Comparison of ENCODE assay signal across 18 cellular contexts in the genomic region with DNA sequence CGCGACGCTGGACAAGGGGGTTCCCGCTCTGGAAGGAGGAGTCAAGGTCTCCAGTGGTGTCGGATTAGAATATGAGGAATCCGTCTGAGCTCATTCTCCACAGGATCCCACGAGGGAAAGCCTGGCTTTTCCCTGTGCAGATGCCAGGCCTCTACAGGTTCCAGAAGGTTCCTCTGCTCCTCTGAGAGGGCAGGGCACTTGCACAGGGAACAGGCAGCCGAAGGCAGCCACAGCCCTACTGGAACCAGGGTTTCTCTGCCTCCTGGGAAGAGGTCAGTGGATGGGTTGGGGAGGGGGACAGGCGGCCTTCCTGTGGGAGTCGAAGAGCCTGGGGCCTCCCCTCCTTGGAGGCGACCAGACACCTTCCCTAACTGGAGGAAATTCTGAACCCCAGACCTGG. TPM values are rescaled to one million over a fixed set of nuclear protein-coding genes. Genes with fewer than 3 reads are reported as not detected.
DNase-seq lines count a peak whose midpoint lies in the region; TF ChIP-seq lines count a peak whose summit lies in the region.
"Had no signal": no experiment of that assay in that cellular context is flagged by ENCODE, and none has a peak within 500 bp of the region (broad histone marks: within the 10 kb centered on the region; RNA-seq: fewer than 3 reads in every experiment).

No MANE protein-coding gene starts in this region.

- WGBS in spleen, 5 donors, result 70 to 86% (median 82%) methylated on average over 10 to 11 of the region's 11 CpGs

- peaks cover 15 to 24% of the 10 kb centered on the region in 2 donors for H3K4me1 ChIP-seq in duodenal mucosa (ENCODE audit: control insufficient read depth in 1 of 2, insufficient read depth in 2 of 2, low read length in 2 of 2)
- H3K4me1 ChIP-seq in osteoblast (ENCODE audit: insufficient read depth, low read length), result no peaks in the 10 kb centered on the region
- H3K4me1 ChIP-seq in spleen, result peaks cover 0 to 5% (median 0%) of the 10 kb centered on the region in 6 donors
- H3K4me1 ChIP-seq: BE2C, SJSA1 had no signal

- no peaks in the 10 kb centered on the region for H3K9me3 ChIP-seq in duodenal mucosa (ENCODE audit: control insufficient read depth in 1 of 2, low read length in 2 of 2)
- H3K9me3 ChIP-seq in osteoblast (ENCODE audit: low read depth, low read length), result no peaks in the 10 kb centered on the region
- no peaks in the 10 kb centered on the region for H3K9me3 ChIP-seq in spleen
- H3K9me3 ChIP-seq: BE2C, SJSA1 had no signal

- no peak overlapping the region for H3K4me2 ChIP-seq in osteoblast (ENCODE audit: insufficient read depth, low read length)

- H3K4me3 ChIP-seq in duodenal mucosa (ENCODE audit: low read depth in 1 of 2, low read length in 2 of 2) (no peak overlapping the region), osteoblast (ENCODE audit: insufficient read depth, low read length) (no peak overlapping the region), spleen (no peak overlapping the region)
- H3K4me3 ChIP-seq: SJSA1 had no signal

- H3K27me3 ChIP-seq in duodenal mucosa (ENCODE audit: control insufficient read depth in 1 of 2, insufficient read depth in 2 of 2, low read length in 2 of 2) (no peaks in the 10 kb centered on the region), osteoblast (ENCODE audit: insufficient read depth, low read length) (peaks cover 13% of the 10 kb centered on the region), spleen (replicated peaks in 1 of 7) (no peaks in the 10 kb centered on the region)
- H3K27me3 ChIP-seq: BE2C had no signal

- H3K36me3 ChIP-seq in duodenal mucosa (ENCODE audit: control insufficient read depth in 1 of 2, insufficient read depth in 2 of 2, low read length in 2 of 2) (no peaks in the 10 kb centered on the region), osteoblast (ENCODE audit: insufficient read depth, low read length) (no peaks in the 10 kb centered on the region), spleen (no peaks in the 10 kb centered on the region)
- H3K36me3 ChIP-seq: BE2C, SJSA1 had no signal

- H3K79me2 ChIP-seq in osteoblast (ENCODE audit: insufficient read depth, low read length), result no peaks in the 10 kb centered on the region

- peak; percentile 36 for DNase-seq in activated CD8-positive, alpha-beta memory T cell treated with anti-CD3 and anti-CD28 coated beads, Interleukin-2, amount 50 U/mL, for 48 hours
- no peak for DNase-seq in activated CD8-positive, alpha-beta memory T cell treated with anti-CD3 and anti-CD28 coated beads, Interleukin-2, amount 50 U/mL, for 4 hours
- DNase-seq in D341Med (ENCODE audit: low spot score) (peak; percentile 3), osteoblast (ENCODE audit: insufficient read length, low spot score, missing footprints) (peak; percentile 56), GDM1 (lab: John Stamatoyannopoulos, UW) (no peak), NCI-H345 (lab: John Stamatoyannopoulos, UW) (no peak), spleen (no peak)
- DNase-seq: BE2C, KG1, MV-4-11, NCI-H2107, NCI-H2227 treated with DMSO at 0.1 percent for 48 hours, NCI-H524 treated with DMSO at 0.1 percent for 48 hours had no signal

- TF ChIP-seq CTCF in osteoblast (IDR thresholded peaks at IDR 0.05; ENCODE audit: extremely low read depth, low read depth, low read length) (no peak), spleen (IDR thresholded peaks at IDR 0.05 in 8 of 11, conservative IDR thresholded peaks at IDR 0.05 in 3 of 11) (no peak)

- no peak for TF ChIP-seq POLR2A in spleen (IDR thresholded peaks at IDR 0.05)

- H3K27ac ChIP-seq in duodenal mucosa (ENCODE audit: low read depth, low read length) (no peak overlapping the region), osteoblast (ENCODE audit: low read depth, low read length) (no peak overlapping the region), spleen (no peak overlapping the region)
- H3K27ac ChIP-seq: SJSA1 had no signal

- H3K9ac ChIP-seq in duodenal mucosa (ENCODE audit: low read depth in 1 of 2, low read length in 2 of 2), result peak overlapping the region; percentile 43 to 57

- H4K20me1 ChIP-seq in osteoblast (ENCODE audit: insufficient read depth, low read length), result no peaks in the 10 kb centered on the region

- intact Hi-C loops in spleen (cut with DNase I; ENCODE audit: low total_unique reads), result no loop called here

- no peak overlapping the region for H2AFZ ChIP-seq in osteoblast (ENCODE audit: low read length)

RNA-seq across cellular contexts. Expression of gene AQP12A, which starts 1.7 kb away (rescaled TPM):
- total RNA-seq in osteoblast (not detected in 2 replicates), spleen (1 to 10 TPM in 1 of 7 donors, not detected in 6; 1.6 TPM)
- polyA plus RNA-seq in spleen, result 1 to 10 TPM in 1 of 3 donors, not detected in 2; 1.8 TPM
- total RNA-seq: CD8-positive, alpha-beta T cell; HT-29; RPMI7951; SJSA1 had no signal

RNA-seq across cellular contexts. Expression of gene AQP12B, which starts 7.3 kb away (rescaled TPM):
- not detected in 2 replicates for total RNA-seq in osteoblast
- under 1 TPM in 1 of 7 donors, not detected in 6; 0.95 TPM for total RNA-seq in spleen
- polyA plus RNA-seq in spleen, result 1 to 10 TPM in 1 of 3 donors, under 1 TPM in 1, not detected in 1; 0.03 to 1.8 TPM
- total RNA-seq: CD8-positive, alpha-beta T cell; HT-29; RPMI7951; SJSA1 had no signal

Comparison
In these comparisons a context has a peak if more than half of its experiments do, and no peak if none do; other contexts are left out.
1. DNase-seq: peak in activated CD8-positive, alpha-beta memory T cell treated with anti-CD3 and anti-CD28 coated beads, Interleukin-2, amount 50 U/mL, for 48 hours (single experiment), D341Med (single experiment) and osteoblast (single experiment); none in activated CD8-positive, alpha-beta memory T cell treated with anti-CD3 and anti-CD28 coated beads, Interleukin-2, amount 50 U/mL, for 4 hours (single experiment), GDM1 (single experiment), NCI-H345 (single experiment) and spleen (single experiment).